ENCODE assay signal across 9 cellular contexts in the genomic region with DNA sequence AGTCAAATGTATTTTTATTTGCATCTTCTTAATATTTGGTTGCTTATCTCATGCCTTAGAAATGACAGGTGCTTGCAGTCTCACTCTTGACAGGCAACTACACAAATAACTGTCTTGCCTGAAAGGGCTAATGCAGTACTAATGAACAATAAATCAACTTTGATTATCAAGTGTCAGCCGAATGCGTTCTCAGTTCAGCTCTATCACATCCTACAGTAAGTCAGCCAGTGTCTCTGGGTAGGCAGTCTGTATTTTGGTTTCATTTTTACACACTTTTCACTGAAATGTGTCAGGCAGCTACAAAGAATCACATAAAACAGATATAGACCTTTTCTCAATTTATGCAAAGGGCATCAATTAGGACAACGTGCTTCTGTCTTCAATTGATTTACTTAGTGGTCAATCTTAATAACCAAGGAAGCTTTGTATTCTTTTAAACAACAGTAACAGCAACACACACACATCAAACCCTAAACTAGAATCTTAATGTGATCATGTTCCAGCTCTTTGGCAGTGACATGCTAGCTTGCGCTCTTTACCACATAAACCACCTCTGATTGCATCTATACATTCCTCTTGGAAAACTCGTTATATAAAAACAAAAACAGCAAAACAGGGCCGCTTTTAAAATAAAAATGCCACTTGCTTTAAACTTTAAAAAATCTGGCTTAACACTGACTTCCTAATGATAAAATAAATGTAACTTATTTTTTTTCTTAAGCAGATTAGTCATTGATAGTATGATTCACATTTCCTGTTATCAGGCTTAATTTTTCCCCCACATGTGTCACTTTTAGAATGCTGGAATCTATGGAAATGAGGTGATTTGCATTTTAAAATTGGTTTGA.
DNase-seq lines count a peak whose midpoint lies in the region; ATAC-seq, FAIRE-seq and TF ChIP-seq lines count a peak whose summit lies in the region.
"Had no signal": no experiment of that assay in that cellular context is flagged by ENCODE, and none has a peak within 500 bp of the region (broad histone marks: within the 10 kb centered on the region; RNA-seq: fewer than 3 reads in every experiment).

No MANE protein-coding gene starts in this region.

- H3K4me3 ChIP-seq in thoracic aorta: peak overlapping the region; percentile 74

- peak overlapping the region; percentile 91 to 95 for H3K27ac ChIP-seq in thoracic aorta

- peaks cover 24 to 60% of the 10 kb centered on the region in 2 donors for H3K4me1 ChIP-seq in thoracic aorta (ENCODE audit: control insufficient read depth in 1 of 2, low read depth in 2 of 2)

- H3K36me3 Mint-ChIP-seq in activated T-cell treated with anti-CD3 and anti-CD28 coated beads, Interleukin-2, amount 50 U/mL, for 72 hours (ENCODE audit: insufficient read depth in 2 of 2): no peaks in the 10 kb centered on the region
- H3K36me3 Mint-ChIP-seq in activated naive CD4-positive, alpha-beta T cell treated with anti-CD3 and anti-CD28 coated beads, Interleukin-2, amount 50 U/mL, for 72 hours: peaks cover 0 to 18% of the 10 kb centered on the region in 2 donors

- ATAC-seq in activated T-cell treated with anti-CD3 and anti-CD28 coated beads, Interleukin-2, amount 50 U/mL, for 72 hours (replicated peaks in 1 of 2): peak; percentile 56 to 58
- ATAC-seq in HG03565 (IDR thresholded peaks at IDR 0.05; ENCODE audit: unreplicated experiment) (peak; percentile 59), thoracic aorta (ENCODE audit: insufficient number of reproducible peaks, low FRiP score, low read depth) (no peak)
- peak; percentile 52 to 59 for ATAC-seq in activated naive CD4-positive, alpha-beta T cell treated with anti-CD3 and anti-CD28 coated beads, Interleukin-2, amount 50 U/mL, for 72 hours

- H3K9me3 ChIP-seq in thoracic aorta: no peaks in the 10 kb centered on the region

- H3K4me3 Mint-ChIP-seq in activated T-cell treated with anti-CD3 and anti-CD28 coated beads, Interleukin-2, amount 50 U/mL, for 72 hours: no peak overlapping the region
- H3K4me3 Mint-ChIP-seq: activated naive CD4-positive, alpha-beta T cell treated with anti-CD3 and anti-CD28 coated beads, Interleukin-2, amount 50 U/mL, for 24 hours had no signal

- H3K27me3 Mint-ChIP-seq in activated T-cell treated with anti-CD3 and anti-CD28 coated beads, Interleukin-2, amount 50 U/mL, for 72 hours (ENCODE audit: low read depth): no peaks in the 10 kb centered on the region
- H3K27me3 Mint-ChIP-seq: activated naive CD4-positive, alpha-beta T cell treated with anti-CD3 and anti-CD28 coated beads, Interleukin-2, amount 50 U/mL, for 24 hours had no signal

- H3K9me3 Mint-ChIP-seq in activated T-cell treated with anti-CD3 and anti-CD28 coated beads, Interleukin-2, amount 50 U/mL, for 72 hours: no peaks in the 10 kb centered on the region
- no peaks in the 10 kb centered on the region for H3K9me3 Mint-ChIP-seq in activated naive CD4-positive, alpha-beta T cell treated with anti-CD3 and anti-CD28 coated beads, Interleukin-2, amount 50 U/mL, for 72 hours
- H3K9me3 Mint-ChIP-seq: activated naive CD4-positive, alpha-beta T cell treated with anti-CD3 and anti-CD28 coated beads, Interleukin-2, amount 50 U/mL, for 24 hours had no signal

- DNase-seq in activated T-cell treated with anti-CD3 and anti-CD28 coated beads, Interleukin-2, amount 50 U/mL, for 72 hours: peak; percentile 28 to 34
- no peak for DNase-seq in activated T-cell treated with anti-CD3 and anti-CD28 coated beads, Interleukin-2, amount 50 U/mL, for 48 hours
- peak in 1 of 2 donors; percentile 31 for DNase-seq in activated naive CD4-positive, alpha-beta T cell treated with anti-CD3 and anti-CD28 coated beads, Interleukin-2, amount 50 U/mL, for 72 hours (ENCODE audit: low spot score in 2 of 2)
- no peak for DNase-seq in thoracic aorta (ENCODE audit: low spot score)
- no peak for DNase-seq in NCI-H1694 (lab: John Stamatoyannopoulos, UW)
- DNase-seq in NCI-H187 (lab: John Stamatoyannopoulos, UW): no peak

- no peak for TF ChIP-seq CTCF in thoracic aorta (IDR thresholded peaks at IDR 0.05)

- no peaks in the 10 kb centered on the region for H3K36me3 ChIP-seq in thoracic aorta

- no peaks in the 10 kb centered on the region for H3K27me3 ChIP-seq in thoracic aorta (replicated peaks; ENCODE audit: insufficient read depth)

- H3K27ac Mint-ChIP-seq in activated T-cell treated with anti-CD3 and anti-CD28 coated beads, Interleukin-2, amount 50 U/mL, for 72 hours: no peak overlapping the region
- H3K27ac Mint-ChIP-seq in activated naive CD4-positive, alpha-beta T cell treated with anti-CD3 and anti-CD28 coated beads, Interleukin-2, amount 50 U/mL, for 72 hours: no peak overlapping the region
- H3K27ac Mint-ChIP-seq: activated naive CD4-positive, alpha-beta T cell treated with anti-CD3 and anti-CD28 coated beads, Interleukin-2, amount 50 U/mL, for 24 hours had no signal

- peak; percentile 91 for FAIRE-seq in islet of Langerhans (lab: Jason Lieb, UNC)

- peaks cover 28% of the 10 kb centered on the region for H3K4me1 Mint-ChIP-seq in activated T-cell treated with anti-CD3 and anti-CD28 coated beads, Interleukin-2, amount 50 U/mL, for 72 hours (ENCODE audit: low read depth)

Comparison
In these comparisons a context has a peak if more than half of its experiments do, and no peak if none do; other contexts are left out.
1. DNase-seq: peak in activated T-cell treated with anti-CD3 and anti-CD28 coated beads, Interleukin-2, amount 50 U/mL, for 72 hours (2 of 2); none in activated T-cell treated with anti-CD3 and anti-CD28 coated beads, Interleukin-2, amount 50 U/mL, for 48 hours (0 of 2), thoracic aorta (single experiment), NCI-H1694 (single experiment) and NCI-H187 (0 of 2).